8 cellular contexts compared by ENCODE assay signal in the genomic region with DNA sequence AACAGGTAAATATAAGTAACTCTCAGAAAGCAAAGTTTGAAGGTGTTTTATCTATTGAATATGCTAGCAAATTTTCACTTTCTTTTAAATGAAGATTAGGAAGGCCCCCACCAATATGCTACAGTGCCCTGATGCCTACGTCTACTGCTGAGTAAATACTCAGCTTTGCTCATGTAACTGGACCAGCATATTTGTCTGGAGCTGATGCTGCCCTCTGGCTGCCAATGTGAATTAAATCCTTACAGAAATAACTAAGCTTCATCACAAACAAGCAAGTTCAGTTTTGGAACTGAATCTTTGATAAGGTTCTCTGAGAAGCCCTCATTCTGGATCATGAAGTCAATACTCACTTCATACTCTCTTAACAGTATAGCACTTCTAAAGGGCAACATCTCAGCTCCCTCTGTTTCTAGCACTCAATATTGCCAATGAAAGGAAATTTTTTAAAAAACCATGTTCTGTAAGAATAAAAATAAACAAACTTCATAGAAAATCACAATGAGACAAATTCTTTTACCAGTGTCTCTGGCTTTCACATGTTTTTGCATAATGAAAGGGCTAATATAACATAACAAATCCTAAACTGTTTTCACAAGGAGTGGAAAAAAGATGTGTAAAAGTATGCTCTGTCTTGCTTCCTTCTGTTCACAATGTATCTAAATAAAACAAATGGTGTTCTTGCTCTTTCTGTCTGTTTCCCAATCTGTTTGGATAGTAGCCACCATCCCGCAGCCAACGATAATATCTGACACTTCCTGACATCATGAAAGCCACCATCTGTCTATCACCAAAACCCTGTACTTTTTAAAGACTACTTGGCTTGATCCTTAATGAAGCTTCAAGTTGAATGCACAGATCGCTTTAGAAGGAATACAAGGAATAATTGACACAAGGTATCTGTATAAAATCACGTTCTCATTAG.
DNase-seq lines count a peak whose midpoint lies in the region; ATAC-seq and TF ChIP-seq lines count a peak whose summit lies in the region.

No MANE protein-coding gene starts in this region.

- no peaks in the 10 kb centered on the region for H3K9me3 ChIP-seq in Loucy (ENCODE audit: insufficient read depth, low read depth, low read length)
- no peaks in the 10 kb centered on the region for H3K9me3 ChIP-seq in SU-DHL-6 (ENCODE audit: insufficient read depth, low read length)

- DNase-seq in Caki2 (ENCODE audit: low read depth): peak; percentile 18
- DNase-seq in glutamatergic neuron: peak; percentile 26
- DNase-seq in retina: peak; percentile 19

- H3K4me1 Mint-ChIP-seq in glutamatergic neuron (ENCODE audit: low read depth, unreplicated experiment): peaks cover 37% of the 10 kb centered on the region

- H2AFZ ChIP-seq in Loucy (ENCODE audit: low read length): no peak overlapping the region
- H2AFZ ChIP-seq in SU-DHL-6 (ENCODE audit: low read depth, low read length, severe bottlenecking): peak overlapping the region; percentile 13

- ATAC-seq in HG03045 (IDR thresholded peaks at IDR 0.05; ENCODE audit: unreplicated experiment): no peak
- ATAC-seq in HG02852 (IDR thresholded peaks at IDR 0.05; ENCODE audit: unreplicated experiment): no peak
- no peak for ATAC-seq in GM21381 (IDR thresholded peaks at IDR 0.05; ENCODE audit: unreplicated experiment)

- H3K9me3 Mint-ChIP-seq in glutamatergic neuron (ENCODE audit: unreplicated experiment): no peaks in the 10 kb centered on the region

- no peak overlapping the region for H3K4me3 Mint-ChIP-seq in glutamatergic neuron (ENCODE audit: unreplicated experiment)

- in situ Hi-C loops in Caki2 (cut with HindIII; ENCODE audit: low pct_unique_long_range_greater_than_20kb, low sequenced_read_pairs): no loop called here

- H3K4me2 ChIP-seq in Loucy (ENCODE audit: low read depth, low read length, poor library complexity, severe bottlenecking) (no peak overlapping the region), SU-DHL-6 (ENCODE audit: low read depth, low read length, poor library complexity, severe bottlenecking) (no peak overlapping the region)

- H3K4me3 ChIP-seq in Loucy (ENCODE audit: low read length, poor library complexity, severe bottlenecking) (no peak overlapping the region), SU-DHL-6 (ENCODE audit: insufficient read depth, low read length, poor library complexity, severe bottlenecking) (no peak overlapping the region)

- peak overlapping the region; percentile 44 for H3K27ac Mint-ChIP-seq in glutamatergic neuron (ENCODE audit: unreplicated experiment)

- no peaks in the 10 kb centered on the region for H3K36me3 ChIP-seq in Loucy (ENCODE audit: insufficient read depth, low read length)
- H3K36me3 ChIP-seq in SU-DHL-6 (ENCODE audit: low read length): no peaks in the 10 kb centered on the region

- H3K79me2 ChIP-seq in Loucy (ENCODE audit: insufficient read depth, low read length) (no peaks in the 10 kb centered on the region), SU-DHL-6 (ENCODE audit: insufficient read depth, low read length) (no peaks in the 10 kb centered on the region)

- peaks cover 2% of the 10 kb centered on the region for H3K27me3 Mint-ChIP-seq in glutamatergic neuron (ENCODE audit: unreplicated experiment)

- H3K36me3 Mint-ChIP-seq in glutamatergic neuron (ENCODE audit: unreplicated experiment): no peaks in the 10 kb centered on the region

- no peak overlapping the region for H3K27ac ChIP-seq in SU-DHL-6 (ENCODE audit: low read depth, low read length)

- no peak overlapping the region for H3K9ac ChIP-seq in Loucy (ENCODE audit: low read depth, low read length, poor library complexity, severe bottlenecking)
- H3K9ac ChIP-seq in SU-DHL-6 (ENCODE audit: low read length): no peak overlapping the region

- no peaks in the 10 kb centered on the region for H3K27me3 ChIP-seq in Loucy (ENCODE audit: insufficient read depth, low read length, poor library complexity, severe bottlenecking)
- no peaks in the 10 kb centered on the region for H3K27me3 ChIP-seq in SU-DHL-6 (ENCODE audit: low read length)

- H3K4me1 ChIP-seq in Loucy (ENCODE audit: insufficient read depth, low read length, poor library complexity, severe bottlenecking): no peaks in the 10 kb centered on the region

- H4K20me1 ChIP-seq in Loucy (ENCODE audit: insufficient read depth, low read length, poor library complexity, severe bottlenecking) (no peaks in the 10 kb centered on the region), SU-DHL-6 (ENCODE audit: low read depth, low read length) (no peaks in the 10 kb centered on the region)

- H3K9me2 ChIP-seq in Loucy (replicated peaks; ENCODE audit: low read depth, low read length) (no peaks in the 10 kb centered on the region), SU-DHL-6 (replicated peaks; ENCODE audit: insufficient read depth, low read length) (no peaks in the 10 kb centered on the region)

- H3F3A ChIP-seq in Loucy (ENCODE audit: low read depth): no peaks in the 10 kb centered on the region
- H3F3A ChIP-seq in SU-DHL-6 (ENCODE audit: insufficient read depth): no peaks in the 10 kb centered on the region

- TF ChIP-seq CTCF in Loucy (conservative IDR thresholded peaks at IDR 0.05; ENCODE audit: low read length) (peak; percentile 50), SU-DHL-6 (IDR thresholded peaks at IDR 0.05; ENCODE audit: insufficient read depth, low read length, poor library complexity, severe bottlenecking) (peak; percentile 57), glutamatergic neuron (IDR thresholded peaks at IDR 0.05; ENCODE audit: partially characterized antibody, unreplicated experiment) (peak; percentile 17)
